14 cellular contexts compared by ENCODE assay signal in the genomic region with DNA sequence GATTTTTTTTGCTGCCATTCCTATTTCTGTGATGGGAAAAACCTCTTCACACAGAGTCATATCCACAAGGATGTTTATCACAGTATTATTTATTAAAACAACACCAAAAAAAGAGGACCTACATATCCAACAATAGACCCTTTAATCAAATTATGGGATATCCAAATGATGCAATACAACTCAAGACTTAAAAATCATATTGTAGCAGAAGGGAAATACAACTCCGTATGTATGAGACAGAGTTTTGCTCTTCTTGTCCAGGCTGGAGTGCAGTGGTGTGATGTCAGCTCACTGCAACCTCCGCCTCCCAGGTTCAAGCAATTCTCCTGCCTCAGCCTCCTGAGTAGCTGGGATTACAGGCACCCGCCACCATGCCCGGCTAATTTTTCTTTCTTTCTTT. TPM values are rescaled to one million over a fixed set of nuclear protein-coding genes. Genes with fewer than 3 reads are reported as not detected.
"Had no signal": no experiment of that assay in that cellular context is flagged by ENCODE, and none has a peak within 500 bp of the region (broad histone marks: within the 10 kb centered on the region; RNA-seq: fewer than 3 reads in every experiment).

No MANE protein-coding gene starts in this region.

RNA-seq across cellular contexts. Expression of gene PGF, which starts 22.5 kb away (rescaled TPM):
- polyA plus RNA-seq: neural cell had no signal

RNA-seq across cellular contexts. Expression of gene PROX2, which starts 57.0 kb away (rescaled TPM):
- total RNA-seq: activated CD4-positive, alpha-beta memory T cell treated with anti-CD3 and anti-CD28 coated beads, Interleukin-2, amount 10 ng/mL, durations not matched to agents 7 days and 5 days; activated CD4-positive, alpha-beta T cell treated with anti-CD3 and anti-CD28 coated beads, Interleukin-2, amount 10 ng/mL, durations not matched to agents 7 days and 5 days; endodermal cell; esophagus muscularis mucosa; hepatocyte; left ventricle myocardium superior; lung microvascular endothelial cell; pancreas; prostate gland; stomach; T-helper 2 cell treated with Interferon-gamma antibody and Interleukin-4, amounts not matched to agents 100 ng/mL and 5 ng/mL, for 36 hours; tibial nerve; urinary bladder had no signal
- polyA plus RNA-seq: hepatocyte, neural cell, pancreas, stomach, urinary bladder had no signal
